15 cellular contexts compared by ENCODE assay signal in genomic region chr6:30748851-30749540, GRCh38. TPM values are rescaled to one million over a fixed set of nuclear protein-coding genes. Genes with fewer than 3 reads are reported as not detected.
DNase-seq lines count a peak whose midpoint lies in the region; ATAC-seq and TF ChIP-seq lines count a peak whose summit lies in the region.
"Had no signal": no experiment of that assay in that cellular context is flagged by ENCODE, and none has a peak within 500 bp of the region (broad histone marks: within the 10 kb centered on the region; RNA-seq: fewer than 3 reads in every experiment).

No MANE protein-coding gene starts in this region.

- H3K4me3 Mint-ChIP-seq in progenitor cell of endocrine pancreas (ENCODE audit: low read depth) = no peak overlapping the region

- ATAC-seq in RWPE2 (ENCODE audit: low read depth) (peak; percentile 20), GM18868 (IDR thresholded peaks at IDR 0.05; ENCODE audit: unreplicated experiment) (no peak)
- ATAC-seq: T-helper 17 cell had no signal

- H3K4me3 ChIP-seq in RWPE2 (ENCODE audit: severe bottlenecking) = no peak overlapping the region
- H3K4me3 ChIP-seq in fibroblast of mammary gland (ENCODE audit: control insufficient read depth, low read depth, low read length) = no peak overlapping the region

- peak overlapping the region; percentile 97 for H3K27ac Mint-ChIP-seq in progenitor cell of endocrine pancreas
- H3K27ac Mint-ChIP-seq: T-helper 17 cell had no signal

- peaks cover 30% of the 10 kb centered on the region for H3K4me1 Mint-ChIP-seq in progenitor cell of endocrine pancreas (ENCODE audit: low read depth)

- no peaks in the 10 kb centered on the region for H3K9me3 ChIP-seq in RWPE2 (ENCODE audit: severe bottlenecking)

- no peaks in the 10 kb centered on the region for H3K27me3 ChIP-seq in RWPE2 (ENCODE audit: insufficient read depth, poor library complexity, severe bottlenecking)

- H3K27ac ChIP-seq in RWPE2 (ENCODE audit: poor library complexity, severe bottlenecking) = peak overlapping the region; percentile 98

- peaks cover 55% of the 10 kb centered on the region for H3K4me1 ChIP-seq in RWPE2 (ENCODE audit: insufficient read depth, poor library complexity, severe bottlenecking)

- no peaks in the 10 kb centered on the region for H3K27me3 Mint-ChIP-seq in progenitor cell of endocrine pancreas
- H3K27me3 Mint-ChIP-seq: T-helper 17 cell had no signal

- DNase-seq in EH (ENCODE audit: low read depth) (peak; percentile 87), RWPE2 (ENCODE audit: low spot score) (no peak), fibroblast of mammary gland (ENCODE audit: low read depth) (peak; percentile 51), progenitor cell of endocrine pancreas (ENCODE audit: low spot score, unreplicated experiment) (no peak), T-helper 9 cell (no peak), NCI-H524 treated with DMSO at 0.1 percent for 48 hours (lab: John Stamatoyannopoulos, UW) (no peak)
- DNase-seq in activated T-cell treated with anti-CD3 and anti-CD28 coated beads, Interleukin-2, amount 50 U/mL, for 48 hours = no peak
- DNase-seq: activated CD8-positive, alpha-beta memory T cell treated with anti-CD3 and anti-CD28 coated beads, Interleukin-2, amount 50 U/mL, for 4 hours; glutamatergic neuron; midbrain; NCI-H748 treated with DMSO at 0.1 percent for 48 hours; substantia nigra; T-helper 17 cell had no signal

- peaks cover 3% of the 10 kb centered on the region for H3K36me3 ChIP-seq in RWPE2 (ENCODE audit: low read depth)

- no peak for TF ChIP-seq CTCF in RWPE2 (IDR thresholded peaks at IDR 0.05; ENCODE audit: poor library complexity, severe bottlenecking)
- TF ChIP-seq CTCF in fibroblast of mammary gland (conservative IDR thresholded peaks at IDR 0.05; ENCODE audit: control insufficient read depth, insufficient read depth, low read depth, low read length) = no peak
- TF ChIP-seq CTCF in progenitor cell of endocrine pancreas (IDR thresholded peaks at IDR 0.05; ENCODE audit: unreplicated experiment) = no peak

- no peaks in the 10 kb centered on the region for H3K36me3 Mint-ChIP-seq in progenitor cell of endocrine pancreas (ENCODE audit: insufficient read depth)
- H3K36me3 Mint-ChIP-seq: brain had no signal

- no peaks in the 10 kb centered on the region for H3K9me3 Mint-ChIP-seq in progenitor cell of endocrine pancreas (ENCODE audit: low read depth)

RNA-seq across cellular contexts. Expression of gene IER3, which starts 4.6 kb away (rescaled TPM):
- total RNA-seq in progenitor cell of endocrine pancreas = 22.1 and 23.2 TPM in 2 replicates

RNA-seq across cellular contexts. Expression of gene FLOT1, which starts 6.5 kb away (rescaled TPM):
- total RNA-seq in progenitor cell of endocrine pancreas = 111 and 115 TPM in 2 replicates

RNA-seq across cellular contexts. Expression of gene TUBB, which starts 28.8 kb away (rescaled TPM):
- total RNA-seq in progenitor cell of endocrine pancreas = 1,227 and 1,272 TPM in 2 replicates

RNA-seq across cellular contexts. Expression of gene MDC1, which starts 31.9 kb away (rescaled TPM):
- 58.5 and 67.6 TPM in 2 replicates for total RNA-seq in progenitor cell of endocrine pancreas

RNA-seq across cellular contexts. Expression of gene NRM, which starts 58.2 kb away (rescaled TPM):
- 35.5 and 37.9 TPM in 2 replicates for total RNA-seq in progenitor cell of endocrine pancreas

Comparison
In these comparisons a context has a peak if more than half of its experiments do, and no peak if none do; other contexts are left out.
1. DNase-seq: peak in EH (single experiment) and fibroblast of mammary gland (single experiment); none in RWPE2 (single experiment), progenitor cell of endocrine pancreas (single experiment), T-helper 9 cell (single experiment), activated T-cell treated with anti-CD3 and anti-CD28 coated beads, Interleukin-2, amount 50 U/mL, for 48 hours (0 of 2) and NCI-H524 treated with DMSO at 0.1 percent for 48 hours (single experiment).